Comparison of ENCODE assay signal across 8 cellular contexts in genomic region chr9:129497064-129497836, GRCh38.
DNase-seq lines count a peak whose midpoint lies in the region; ATAC-seq and TF ChIP-seq lines count a peak whose summit lies in the region.

No MANE protein-coding gene starts in this region.

- H3K36me3 Mint-ChIP-seq in activated naive CD8-positive, alpha-beta T cell treated with anti-CD3 and anti-CD28 coated beads, Interleukin-2, amount 50 U/mL, for 24 hours (ENCODE audit: low read depth) = peaks cover 7% of the 10 kb centered on the region

- ATAC-seq in activated naive CD8-positive, alpha-beta T cell treated with anti-CD3 and anti-CD28 coated beads, Interleukin-2, amount 50 U/mL, for 24 hours = no peak
- ATAC-seq in GM21423 (IDR thresholded peaks at IDR 0.05; ENCODE audit: unreplicated experiment) (no peak), GM18498 (IDR thresholded peaks at IDR 0.05; ENCODE audit: unreplicated experiment) (no peak), GM18511 (IDR thresholded peaks at IDR 0.05; ENCODE audit: unreplicated experiment) (no peak)

- peak overlapping the region; percentile 78 for H3K27ac Mint-ChIP-seq in activated naive CD8-positive, alpha-beta T cell treated with anti-CD3 and anti-CD28 coated beads, Interleukin-2, amount 50 U/mL, for 24 hours

- H3K9me3 Mint-ChIP-seq in activated naive CD8-positive, alpha-beta T cell treated with anti-CD3 and anti-CD28 coated beads, Interleukin-2, amount 50 U/mL, for 24 hours = no peaks in the 10 kb centered on the region

- H3K27me3 Mint-ChIP-seq in activated naive CD8-positive, alpha-beta T cell treated with anti-CD3 and anti-CD28 coated beads, Interleukin-2, amount 50 U/mL, for 24 hours = no peaks in the 10 kb centered on the region

- H3K4me3 Mint-ChIP-seq in activated naive CD8-positive, alpha-beta T cell treated with anti-CD3 and anti-CD28 coated beads, Interleukin-2, amount 50 U/mL, for 24 hours = peak overlapping the region; percentile 72

- H3K4me3 ChIP-seq in retinal pigment epithelial cell (ENCODE audit: low read length) = peak overlapping the region; percentile 44

- no peak for TF ChIP-seq CTCF in retinal pigment epithelial cell (conservative IDR thresholded peaks at IDR 0.05; ENCODE audit: low read depth, low read length)

- peak; percentile 47 for DNase-seq in AG08395 (ENCODE audit: low spot score)
- DNase-seq in HK-2 (ENCODE audit: unreplicated experiment) = peak; percentile 64
- DNase-seq in activated naive CD8-positive, alpha-beta T cell treated with anti-CD3 and anti-CD28 coated beads, Interleukin-2, amount 50 U/mL, for 24 hours = no peak
- DNase-seq in hypothalamus (lab: John Stamatoyannopoulos, UW) = peak in 34 of 51 donors; percentile 52 to 86 (median 76)
- no peak for DNase-seq in retinal pigment epithelial cell (ENCODE audit: low read depth)

- peaks cover 28% of the 10 kb centered on the region for H3K4me1 Mint-ChIP-seq in activated naive CD8-positive, alpha-beta T cell treated with anti-CD3 and anti-CD28 coated beads, Interleukin-2, amount 50 U/mL, for 24 hours

Comparison
In these comparisons a context has a peak if more than half of its experiments do, and no peak if none do; other contexts are left out.
1. DNase-seq: peak in AG08395 (single experiment), HK-2 (single experiment) and hypothalamus (34 of 51); none in activated naive CD8-positive, alpha-beta T cell treated with anti-CD3 and anti-CD28 coated beads, Interleukin-2, amount 50 U/mL, for 24 hours (single experiment) and retinal pigment epithelial cell (single experiment).